In genomic region chrX:53224860-53225797, GRCh38 we compare ENCODE assay signal across 8 cellular contexts. TPM values are rescaled to one million over a fixed set of nuclear protein-coding genes. Genes with fewer than 3 reads are reported as not detected.
DNase-seq lines count a peak whose midpoint lies in the region; ATAC-seq, FAIRE-seq and TF ChIP-seq lines count a peak whose summit lies in the region.

Gene KDM5C, minus strand, starts transcription at chrX:53225207. Its CDS starts 318 bp downstream, at chrX:53224889.

- H3K4me3 ChIP-seq in AG04450 (ENCODE audit: low read depth, low read length) (peak within 1 kb of the TSS; percentile 76), keratinocyte (ENCODE audit: control insufficient read depth in 2 of 3, extremely low read depth in 1 of 3, insufficient read depth in 2 of 3, low read depth in 1 of 3, low read length in 3 of 3) (peak within 1 kb of the TSS; percentile 78 to 94 (median 87))

- FAIRE-seq in keratinocyte (lab: Jason Lieb, UNC) = peak; percentile 71

- H3K9ac ChIP-seq in keratinocyte (ENCODE audit: control insufficient read depth, extremely low read depth, insufficient read depth, low read length) = peak within 1 kb of the TSS; percentile 96

- H3K9me1 ChIP-seq in keratinocyte (ENCODE audit: control insufficient read depth, extremely low read depth, insufficient read depth, low read length) = peaks cover 10% of the 10 kb centered on the region

- H3K27me3 ChIP-seq in AG04450 (ENCODE audit: control insufficient read depth, insufficient read depth, low read length) = no peaks in the 10 kb centered on the region
- no peaks in the 10 kb centered on the region for H3K27me3 ChIP-seq in keratinocyte (ENCODE audit: control insufficient read depth, extremely low read depth, insufficient read depth, low read length)

- ATAC-seq in HG03280 (IDR thresholded peaks at IDR 0.05; ENCODE audit: unreplicated experiment) = peak; percentile 79
- ATAC-seq in activated CD4-positive, CD25-positive, alpha-beta regulatory T cell treated with anti-CD3 and anti-CD28 coated beads, Interleukin-2, amount 50 U/mL, for 24 hours = peak; percentile 66 to 74

- H3K79me2 ChIP-seq in keratinocyte (ENCODE audit: control insufficient read depth, insufficient read depth, low read length) = peaks cover 48% of the 10 kb centered on the region

- no peaks in the 10 kb centered on the region; the same call in 1 of the 2 replicates for H3K9me3 ChIP-seq in AG04450 (ENCODE audit: control insufficient read depth, insufficient read depth, low read length)
- H3K9me3 ChIP-seq in keratinocyte (ENCODE audit: control insufficient read depth, low read depth, low read length) = no peaks in the 10 kb centered on the region

- H4K20me1 ChIP-seq in keratinocyte (ENCODE audit: control insufficient read depth, extremely low read depth, insufficient read depth, low read length) = peaks cover 25% of the 10 kb centered on the region

- H3K4me1 ChIP-seq in keratinocyte (ENCODE audit: control insufficient read depth, extremely low read depth, insufficient read depth, low read length) = peaks cover 18% of the 10 kb centered on the region

- TF ChIP-seq CTCF in AG04450 (IDR thresholded peaks at IDR 0.05; ENCODE audit: low read depth, low read length) (no peak), keratinocyte (optimal IDR thresholded peaks at IDR 0.05 in 1 of 3, IDR thresholded peaks at IDR 0.05 in 1 of 3, conservative IDR thresholded peaks at IDR 0.05 in 1 of 3; ENCODE audit: extremely low read depth in 1 of 3, insufficient read depth in 2 of 3, low read length in 3 of 3) (no peak)

- H3K27ac ChIP-seq in AG04450 (ENCODE audit: low read depth, low read length) (peak within 1 kb of the TSS; percentile 65), keratinocyte (ENCODE audit: control insufficient read depth, insufficient read depth, low read length) (peak within 1 kb of the TSS; percentile 99)

- in situ Hi-C loops in GM18951 (cut with MboI; ENCODE audit: low sequenced_read_pairs, unreplicated experiment) = no loop called here

- dilution Hi-C loops in keratinocyte (cut with MboI; ENCODE audit: extremely low pct_ligation_motif_present, low sequenced_read_pairs) = no loop called here

- H3K36me3 ChIP-seq in keratinocyte (ENCODE audit: control insufficient read depth in 2 of 2, extremely low read depth in 1 of 2, insufficient read depth in 2 of 2, low read length in 2 of 2) = peaks cover 10 to 22% of the 10 kb centered on the region in 2 experiments

- CTCF ChIA-PET in AG04450 (lab: Charles Lee) = interaction anchor here (2.0 kb wide), 1 partner anchor 107 kb away, joined by 4 read pairs; no protein-coding TSS in a partner anchor

- DNase-seq in AG04450 (ENCODE audit: low read depth, low spot score) (peak; percentile 67), NCI-H446 treated with DMSO at 0.1 percent for 48 hours (lab: John Stamatoyannopoulos, UW) (peak; percentile 77), cerebellar cortex (ENCODE audit: low spot score) (peak; percentile 87), keratinocyte (ENCODE audit: low read depth, low spot score) (peak; percentile 68)
- peak; percentile 65 to 69 for DNase-seq in stimulated activated CD4-positive, alpha-beta T cell treated with anti-CD3 and anti-CD28 coated beads, Interleukin-15, amount 100 ng/mL, for 1 hour (ENCODE audit: low read depth in 1 of 2, low spot score in 1 of 2)

- H2AFZ ChIP-seq in keratinocyte (ENCODE audit: control insufficient read depth, low read length) = peak within 1 kb of the TSS; percentile 98

- peak within 1 kb of the TSS; percentile 83 for H3K4me2 ChIP-seq in keratinocyte (ENCODE audit: control insufficient read depth, extremely low read depth, insufficient read depth, low read depth, low read length)

- peak; percentile 88 for TF ChIP-seq POLR2A in GM18951 (IDR thresholded peaks at IDR 0.05; ENCODE audit: extremely low read depth, insufficient read depth, insufficient read length)

- POLR2A ChIA-PET in AG04450 (lab: Yijun Ruan, JAX) = interaction anchor here (0.5 to 1.0 kb wide), 6 partner anchors 15 to 198 kb away, joined by 3 to 4 read pairs (median 4); partner anchors contain the start of genes RIBC1, SMC1A and TSPYL2

RNA-seq across cellular contexts. Expression of gene KDM5C, which starts in this region (rescaled TPM):
- polyA plus RNA-seq in AG04450 (2011; rRNA removed) = 42.7 and 50.3 TPM in 2 replicates
- 78.8 and 96.3 TPM in 2 replicates for polyA minus RNA-seq in AG04450 (2011; rRNA and poly(A)+ RNA removed)
- 44.0 to 48.3 TPM (median 46.0 TPM) in 3 replicates for polyA plus RNA-seq in keratinocyte
- polyA plus RNA-seq in keratinocyte (2011; ENCODE audit: low read depth) = 48.1 TPM
- polyA plus RNA-seq in keratinocyte (2011; cell fraction: cytosol; rRNA removed) = 24.2 TPM in 2 replicates
- polyA plus RNA-seq in keratinocyte (2011; cell fraction: nucleus; rRNA removed) = 155 and 158 TPM in 2 replicates
- 44.1 and 53.6 TPM in 2 replicates for polyA plus RNA-seq in keratinocyte (2012; ENCODE audit: low replicate concordance)
- polyA minus RNA-seq in keratinocyte = 95.0 to 134 TPM (median 98.4 TPM) in 3 replicates
- polyA minus RNA-seq in keratinocyte (2011; cell fraction: cytosol; rRNA and poly(A)+ RNA removed) = 54.9 TPM
- 95.6 and 101 TPM in 2 replicates for polyA minus RNA-seq in keratinocyte (2011; cell fraction: nucleus; rRNA and poly(A)+ RNA removed)

Comparison
In these comparisons a context has a peak if more than half of its experiments do, and no peak if none do; other contexts are left out.
1. Peak in every context shown above with its lines: DNase-seq, ATAC-seq, H3K4me3 ChIP-seq and H3K27ac ChIP-seq.